8 cellular contexts compared by ENCODE assay signal in genomic region chr9:4375424-4376195, GRCh38.
DNase-seq lines count a peak whose midpoint lies in the region; ATAC-seq, FAIRE-seq and TF ChIP-seq lines count a peak whose summit lies in the region.

No MANE protein-coding gene starts in this region.

- no peak overlapping the region for H3K9ac ChIP-seq in GM12878 (ENCODE audit: control insufficient read depth, insufficient read depth, low read length)

- no peaks in the 10 kb centered on the region for H3K27me3 ChIP-seq in GM12878 (replicated peaks in 1 of 2; ENCODE audit: control insufficient read depth in 2 of 2, insufficient read depth in 2 of 2, low read length in 1 of 2)

- ATAC-seq in GM12878 (peak; percentile 58), left lobe of liver (peak; percentile 28), GM21786 (IDR thresholded peaks at IDR 0.05; ENCODE audit: unreplicated experiment) (no peak), GM21825 (IDR thresholded peaks at IDR 0.05; ENCODE audit: unreplicated experiment) (no peak)

- H4K20me1 ChIP-seq in GM12878 (ENCODE audit: control insufficient read depth, insufficient read depth): no peaks in the 10 kb centered on the region

- 17% methylated on average over 7 of the region's 7 CpGs for WGBS in GM12878 (ENCODE audit: insufficient coverage, insufficient replicate concordance, low lambda C conversion rate, missing lambda C conversion rate)

- no peaks in the 10 kb centered on the region for H3K4me1 ChIP-seq in GM12878 (ENCODE audit: control insufficient read depth, insufficient read depth, low read length)

- H3K79me2 ChIP-seq in GM12878 (ENCODE audit: control insufficient read depth, insufficient read depth, low read length): no peaks in the 10 kb centered on the region

- H3K9me3 ChIP-seq in GM12878 (replicated peaks; ENCODE audit: control insufficient read depth, insufficient read depth, low read length): no peaks in the 10 kb centered on the region

- RAD21 ChIA-PET in GM12878 (lab: Charles Lee; ENCODE audit: unreplicated experiment): interaction anchor here (1.8 kb wide), 1 partner anchor 60 kb away, joined by 4 read pairs; no protein-coding TSS in a partner anchor

- BruUV-seq in GM12878 (replicated peaks; lab: Mats Ljungman, UMichigan): no TSS peak

- TF ChIP-seq EP300 in GM12878 (IDR thresholded peaks at IDR 0.05; ENCODE audit: borderline replicate concordance in 1 of 2, control insufficient read depth in 1 of 2, low read depth in 2 of 2, low read length in 2 of 2): no peak

- CTCF ChIA-PET in GM12878 (lab: Yijun Ruan, JAX): interaction anchor here (0.7 to 2.3 kb wide), 5 partner anchors 9 to 210 kb away, joined by 3 to 9 read pairs (median 3); no protein-coding TSS in a partner anchor

- H3K4me2 ChIP-seq in GM12878 (ENCODE audit: control insufficient read depth, insufficient read depth): no peak overlapping the region

- H2AFZ ChIP-seq in GM12878 (ENCODE audit: control insufficient read depth, low read depth, low read length): no peak overlapping the region

- in situ Hi-C loops in GM12878 (cut with MboI): no loop called here

- H3K4me3 ChIP-seq in GM12878: no peak overlapping the region

- H3K27ac ChIP-seq in GM12878 (ENCODE audit: control insufficient read depth, insufficient read depth): no peak overlapping the region

- intact Hi-C loops in GM12878 (cut with micrococcal nuclease; ENCODE audit: unreplicated experiment): no loop called here

- no peaks in the 10 kb centered on the region for H3K36me3 ChIP-seq in GM12878 (ENCODE audit: control insufficient read depth in 2 of 2, insufficient read depth in 2 of 2, low read length in 1 of 2)

- POLR2A ChIA-PET in GM12878 (lab: Charles Lee): no interaction called here

- TF ChIP-seq CTCF in GM12878 (IDR thresholded peaks at IDR 0.05 in 2 of 3, conservative IDR thresholded peaks at IDR 0.05 in 1 of 3; ENCODE audit: control insufficient read depth in 2 of 3, extremely low read depth in 1 of 3, insufficient read depth in 1 of 3, low read depth in 3 of 3, low read length in 3 of 3): peak; percentile 23 to 51 (median 27); a peak in 4 of 6 replicates

- peak; percentile 38 for FAIRE-seq in GM12878 (lab: Jason Lieb, UNC)

- SMC1A ChIA-PET in GM12878 (lab: Charles Lee; ENCODE audit: uncharacterized antibody, unreplicated experiment): interaction anchor here (1.2 kb wide), 1 partner anchor 58 kb away, joined by 6 read pairs; no protein-coding TSS in a partner anchor

- TF ChIP-seq RAD21 in GM12878 (IDR thresholded peaks at IDR 0.05; ENCODE audit: insufficient read depth, low read depth, low read length): peak; percentile 71

- DNase-seq in DMS79 (lab: John Stamatoyannopoulos, UW) (peak; percentile 12), NAMALWA (ENCODE audit: low spot score) (peak; percentile 46), GM12878 (ENCODE audit: low read depth, low spot score) (no peak), left lobe of liver (ENCODE audit: low spot score) (no peak)
- DNase-seq in activated CD8-positive, alpha-beta memory T cell treated with anti-CD3 and anti-CD28 coated beads, Interleukin-2, amount 50 U/mL, for 48 hours: no peak
- no peak for DNase-seq in activated CD4-positive, CD25-positive, alpha-beta regulatory T cell treated with anti-CD3 and anti-CD28 coated beads, Interleukin-2, amount 50 U/mL, for 72 hours

- no peak for TF ChIP-seq POLR2A in GM12878 (IDR thresholded peaks at IDR 0.05; ENCODE audit: low read depth, low read length)

TF ChIP-seq in GM12878, 131 proteins besides CTCF, POLR2A, EP300 and RAD21:
- TF ChIP-seq CREM (IDR thresholded peaks at IDR 0.05; ENCODE audit: low read depth) (no peak), KAT2A (conservative IDR thresholded peaks at IDR 0.05; ENCODE audit: control insufficient read depth, low read depth, low read length) (no peak), CHD2 (IDR thresholded peaks at IDR 0.05; ENCODE audit: borderline replicate concordance, low read depth, low read length) (no peak), CREB1 (IDR thresholded peaks at IDR 0.05; ENCODE audit: low read depth) (no peak), MYB (IDR thresholded peaks at IDR 0.05; ENCODE audit: borderline replicate concordance, low read depth, low read length) (no peak), SMC3 (IDR thresholded peaks at IDR 0.05; ENCODE audit: borderline replicate concordance, low read length) (peak; percentile 22; the same call in 1 of the 2 replicates)

Comparison
In these comparisons a context has a peak if more than half of its experiments do, and no peak if none do; other contexts are left out.
1. DNase-seq: peak in DMS79 (single experiment) and NAMALWA (single experiment); none in GM12878 (single experiment), left lobe of liver (single experiment), activated CD8-positive, alpha-beta memory T cell treated with anti-CD3 and anti-CD28 coated beads, Interleukin-2, amount 50 U/mL, for 48 hours (single experiment) and activated CD4-positive, CD25-positive, alpha-beta regulatory T cell treated with anti-CD3 and anti-CD28 coated beads, Interleukin-2, amount 50 U/mL, for 72 hours (single experiment).
2. ATAC-seq: peak in GM12878 (single experiment) and left lobe of liver (single experiment); none in GM21786 (single experiment) and GM21825 (single experiment).